ENCODE assay signal across 19 cellular contexts in genomic region chr2:215832791-215833190, GRCh38.
A peak's percentile ranks its signal among the peaks of the same experiment; 100 is the strongest.
DNase-seq lines count a peak whose midpoint lies in the region; ATAC-seq and TF ChIP-seq lines count a peak whose summit lies in the region.
"Had no signal": no experiment of that assay in that cellular context is flagged by ENCODE, and none has a peak within 500 bp of the region (broad histone marks: within the 10 kb centered on the region; RNA-seq: fewer than 3 reads in every experiment).

No MANE protein-coding gene starts in this region.

- H3K4me3 ChIP-seq in esophagus muscularis mucosa = no peak overlapping the region
- H3K4me3 ChIP-seq: SJSA1, spleen, upper lobe of left lung had no signal

- intact Hi-C loops in esophagus muscularis mucosa (cut with DNase I) = loop anchor here (10.0 kb wide), 1 partner anchor 398 kb away; the partner anchor contains the start of gene FN1

- no peak for TF ChIP-seq POLR2A in esophagus muscularis mucosa (IDR thresholded peaks at IDR 0.05; ENCODE audit: low read depth)

- H3K36me3 Mint-ChIP-seq in progenitor cell of endocrine pancreas (ENCODE audit: insufficient read depth) = peaks cover 1% of the 10 kb centered on the region
- no peaks in the 10 kb centered on the region for H3K36me3 Mint-ChIP-seq in activated T-cell treated with anti-CD3 and anti-CD28 coated beads, Interleukin-2, amount 50 U/mL, for 4 hours (ENCODE audit: insufficient read depth)
- H3K36me3 Mint-ChIP-seq: CD4-positive, alpha-beta memory T cell; stimulated activated effector memory CD8-positive, alpha-beta T cell treated with anti-CD3 and anti-CD28 coated beads, Interleukin-12 subunit alpha, Interleukin-12 subunit beta, amount 100 ng/mL, for 72 hours had no signal

- no peak for TF ChIP-seq EP300 in esophagus muscularis mucosa (IDR thresholded peaks at IDR 0.05)

- H3K4me3 Mint-ChIP-seq in progenitor cell of endocrine pancreas (ENCODE audit: low read depth) = no peak overlapping the region
- no peak overlapping the region for H3K4me3 Mint-ChIP-seq in activated T-cell treated with anti-CD3 and anti-CD28 coated beads, Interleukin-2, amount 50 U/mL, for 4 hours
- no peak overlapping the region for H3K4me3 Mint-ChIP-seq in stimulated activated naive CD8-positive, alpha-beta T cell treated with anti-CD3 and anti-CD28 coated beads, Interleukin-15, amount 100 ng/mL, for 72 hours
- H3K4me3 Mint-ChIP-seq: activated CD4-positive, alpha-beta T cell treated with anti-CD3 and anti-CD28 coated beads, Interleukin-2, amount 10 ng/mL, durations not matched to agents 7 days and 5 days; CD4-positive, alpha-beta memory T cell; stimulated activated effector memory CD8-positive, alpha-beta T cell treated with anti-CD3 and anti-CD28 coated beads, Interleukin-12 subunit alpha, Interleukin-12 subunit beta, amount 100 ng/mL, for 72 hours had no signal

- no peaks in the 10 kb centered on the region for H3K27me3 Mint-ChIP-seq in progenitor cell of endocrine pancreas
- peaks cover 9% of the 10 kb centered on the region for H3K27me3 Mint-ChIP-seq in activated T-cell treated with anti-CD3 and anti-CD28 coated beads, Interleukin-2, amount 50 U/mL, for 4 hours (ENCODE audit: low read depth)
- H3K27me3 Mint-ChIP-seq in stimulated activated naive CD8-positive, alpha-beta T cell treated with anti-CD3 and anti-CD28 coated beads, Interleukin-15, amount 100 ng/mL, for 72 hours = peaks cover 8% of the 10 kb centered on the region

- H3K9me3 ChIP-seq in esophagus muscularis mucosa = no peaks in the 10 kb centered on the region
- H3K9me3 ChIP-seq: SJSA1, spleen, upper lobe of left lung had no signal

- TF ChIP-seq CTCF in C4-2B (conservative IDR thresholded peaks at IDR 0.05) (no peak), esophagus muscularis mucosa (IDR thresholded peaks at IDR 0.05) (no peak), progenitor cell of endocrine pancreas (IDR thresholded peaks at IDR 0.05; ENCODE audit: unreplicated experiment) (no peak)

- H3K27ac Mint-ChIP-seq in progenitor cell of endocrine pancreas = peak overlapping the region; percentile 97
- H3K27ac Mint-ChIP-seq in stimulated activated naive CD8-positive, alpha-beta T cell treated with anti-CD3 and anti-CD28 coated beads, Interleukin-15, amount 100 ng/mL, for 72 hours = peak overlapping the region in 1 of 2 donors; percentile 20
- H3K27ac Mint-ChIP-seq: activated CD4-positive, alpha-beta T cell treated with anti-CD3 and anti-CD28 coated beads, Interleukin-2, amount 10 ng/mL, durations not matched to agents 7 days and 5 days; CD4-positive, alpha-beta memory T cell; stimulated activated effector memory CD8-positive, alpha-beta T cell treated with anti-CD3 and anti-CD28 coated beads, Interleukin-12 subunit alpha, Interleukin-12 subunit beta, amount 100 ng/mL, for 72 hours had no signal

- WGBS in esophagus muscularis mucosa = 93% methylated on average over 6 of the region's 6 CpGs

- no peaks in the 10 kb centered on the region for H3K36me3 ChIP-seq in esophagus muscularis mucosa
- H3K36me3 ChIP-seq: SJSA1, spleen, upper lobe of left lung had no signal

- DNase-seq in NOMO-1 treated with dmso at 0.1 percent for 144 hours (lab: John Stamatoyannopoulos, UW; ENCODE audit: unreplicated experiment) (peak; percentile 31), esophagus muscularis mucosa (ENCODE audit: extremely low spot score) (peak; percentile 83), progenitor cell of endocrine pancreas (ENCODE audit: low spot score, unreplicated experiment) (no peak), inferior parietal cortex (ENCODE audit: extremely low spot score) (no peak)
- no peak for DNase-seq in activated T-cell treated with anti-CD3 and anti-CD28 coated beads, Interleukin-2, amount 50 U/mL, for 4 hours
- DNase-seq in stimulated activated naive CD8-positive, alpha-beta T cell treated with anti-CD3 and anti-CD28 coated beads, Interleukin-15, amount 100 ng/mL, for 72 hours = no peak
- DNase-seq: activated CD4-positive, alpha-beta T cell treated with anti-CD3 and anti-CD28 coated beads, Interleukin-2, amount 10 ng/mL, durations not matched to agents 7 days and 5 days; activated naive CD4-positive, alpha-beta T cell treated with anti-CD3 and anti-CD28 coated beads, Interleukin-2, amount 50 U/mL, for 16 hours; activated T-cell treated with anti-CD3 and anti-CD28 coated beads for 4 hours; CD4-positive, alpha-beta memory T cell; IMR-90; left cardiac atrium; NCI-H1048; spleen had no signal

- H3K4me1 Mint-ChIP-seq in progenitor cell of endocrine pancreas (ENCODE audit: low read depth) = peaks cover 56% of the 10 kb centered on the region
- no peaks in the 10 kb centered on the region for H3K4me1 Mint-ChIP-seq in activated T-cell treated with anti-CD3 and anti-CD28 coated beads, Interleukin-2, amount 50 U/mL, for 4 hours (ENCODE audit: low read depth)
- peaks cover 11% of the 10 kb centered on the region for H3K4me1 Mint-ChIP-seq in stimulated activated naive CD8-positive, alpha-beta T cell treated with anti-CD3 and anti-CD28 coated beads, Interleukin-15, amount 100 ng/mL, for 72 hours
- H3K4me1 Mint-ChIP-seq: stimulated activated effector memory CD8-positive, alpha-beta T cell treated with anti-CD3 and anti-CD28 coated beads, Interleukin-12 subunit alpha, Interleukin-12 subunit beta, amount 100 ng/mL, for 72 hours had no signal

- H3K4me1 ChIP-seq in esophagus muscularis mucosa = peaks cover 0 to 56% (median 39%) of the 10 kb centered on the region in 4 donors

- ATAC-seq in GM18519 (IDR thresholded peaks at IDR 0.05; ENCODE audit: low FRiP score, unreplicated experiment) = no peak
- ATAC-seq in activated T-cell treated with anti-CD3 and anti-CD28 coated beads, Interleukin-2, amount 50 U/mL, for 4 hours = no peak
- no peak for ATAC-seq in stimulated activated naive CD8-positive, alpha-beta T cell treated with anti-CD3 and anti-CD28 coated beads, Interleukin-15, amount 100 ng/mL, for 72 hours
- ATAC-seq: stimulated activated effector memory CD8-positive, alpha-beta T cell treated with anti-CD3 and anti-CD28 coated beads, Interleukin-12 subunit alpha, Interleukin-12 subunit beta, amount 100 ng/mL, for 72 hours had no signal

- H3K9me3 Mint-ChIP-seq in progenitor cell of endocrine pancreas (ENCODE audit: low read depth) = peaks cover 8% of the 10 kb centered on the region
- H3K9me3 Mint-ChIP-seq in activated T-cell treated with anti-CD3 and anti-CD28 coated beads, Interleukin-2, amount 50 U/mL, for 4 hours = no peaks in the 10 kb centered on the region
- no peaks in the 10 kb centered on the region for H3K9me3 Mint-ChIP-seq in stimulated activated naive CD8-positive, alpha-beta T cell treated with anti-CD3 and anti-CD28 coated beads, Interleukin-15, amount 100 ng/mL, for 72 hours
- H3K9me3 Mint-ChIP-seq: activated CD4-positive, alpha-beta T cell treated with anti-CD3 and anti-CD28 coated beads, Interleukin-2, amount 10 ng/mL, durations not matched to agents 7 days and 5 days; CD4-positive, alpha-beta memory T cell; stimulated activated effector memory CD8-positive, alpha-beta T cell treated with anti-CD3 and anti-CD28 coated beads, Interleukin-12 subunit alpha, Interleukin-12 subunit beta, amount 100 ng/mL, for 72 hours had no signal

- H3K27ac ChIP-seq in C4-2B (peak overlapping the region; percentile 81), esophagus muscularis mucosa (replicated peaks in 1 of 4) (peak overlapping the region in 1 of 4 donors; percentile 12)
- H3K27ac ChIP-seq: SJSA1, spleen had no signal

- H3K27me3 ChIP-seq in esophagus muscularis mucosa = no peaks in the 10 kb centered on the region
- H3K27me3 ChIP-seq: SJSA1, spleen, upper lobe of left lung had no signal

Comparison
In these comparisons a context has a peak if more than half of its experiments do, and no peak if none do; other contexts are left out.
1. DNase-seq: peak in NOMO-1 treated with dmso at 0.1 percent for 144 hours (single experiment) and esophagus muscularis mucosa (single experiment); none in progenitor cell of endocrine pancreas (single experiment), activated T-cell treated with anti-CD3 and anti-CD28 coated beads, Interleukin-2, amount 50 U/mL, for 4 hours (single experiment), inferior parietal cortex (single experiment) and stimulated activated naive CD8-positive, alpha-beta T cell treated with anti-CD3 and anti-CD28 coated beads, Interleukin-15, amount 100 ng/mL, for 72 hours (0 of 2).